In the genomic region with DNA sequence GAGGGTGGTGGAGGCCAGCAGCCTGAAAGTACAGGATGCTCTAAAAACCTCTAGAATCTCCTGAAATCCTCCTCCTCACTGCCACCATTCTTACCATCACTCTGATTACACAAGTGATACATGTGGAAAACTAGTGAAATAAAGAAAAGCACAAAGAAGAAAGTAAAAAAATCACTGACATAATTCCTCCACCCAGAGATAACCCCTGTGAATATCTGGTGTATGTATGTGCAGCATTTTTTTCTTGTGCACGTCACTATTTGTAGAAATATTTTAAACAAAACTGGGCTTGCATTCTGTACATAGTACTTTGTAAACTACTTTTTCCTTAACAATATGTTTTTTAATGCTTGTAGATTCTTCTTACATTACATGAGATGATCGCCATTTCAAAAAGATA, we compare ENCODE assay signal across 19 cellular contexts.
"Had no signal": no experiment of that assay in that cellular context is flagged by ENCODE, and none has a peak within 500 bp of the region (broad histone marks: within the 10 kb centered on the region; RNA-seq: fewer than 3 reads in every experiment).

No MANE protein-coding gene starts in this region.

- H3K9me3 ChIP-seq: body of pancreas, left lung, spleen, thoracic aorta, upper lobe of left lung had no signal

- DNase-seq: activated effector memory CD4-positive, alpha-beta T cell treated with Interleukin-2 at 50 U/mL for 16 hours; activated naive CD4-positive, alpha-beta T cell treated with anti-CD3 and anti-CD28 coated beads for 36 hours; activated naive CD8-positive, alpha-beta T cell treated with anti-CD3 and anti-CD28 coated beads, Interleukin-2, amount 50 U/mL, for 24 hours; activated T-cell treated with anti-CD3 and anti-CD28 coated beads, Interleukin-2, amount 50 U/mL, for 48 hours; anterior cingulate cortex; body of pancreas; effector CD4-positive, alpha-beta T cell; foreskin keratinocyte; left lung; midbrain; natural killer cell; spleen; stimulated activated CD4-positive, alpha-beta T cell treated with anti-CD3 and anti-CD28 coated beads, Interleukin-4, amount 100 ng/mL, for 1 hour; stimulated activated naive CD4-positive, alpha-beta T cell treated with Interleukin-2 at 50 U/mL for 16 hours; T-cell; upper lobe of left lung had no signal

- H3K27me3 ChIP-seq: body of pancreas, cardiac muscle cell, foreskin keratinocyte, left lung, spleen, upper lobe of left lung had no signal

- H3K36me3 ChIP-seq: cardiac muscle cell, left lung, spleen, upper lobe of left lung had no signal

- H3K27ac ChIP-seq: body of pancreas, cardiac muscle cell, foreskin keratinocyte, left lung, spleen, upper lobe of left lung had no signal

- H3K4me1 ChIP-seq: body of pancreas, foreskin keratinocyte, left lung had no signal

- ATAC-seq: activated naive CD8-positive, alpha-beta T cell treated with anti-CD3 and anti-CD28 coated beads, Interleukin-2, amount 50 U/mL, for 24 hours; body of pancreas; foreskin keratinocyte; left lung; natural killer cell; T-cell; WTC11 had no signal

- H3K4me3 ChIP-seq: body of pancreas, cardiac muscle cell, left lung, spleen, thoracic aorta, upper lobe of left lung had no signal
